8 cellular contexts compared by ENCODE assay signal in the genomic region with DNA sequence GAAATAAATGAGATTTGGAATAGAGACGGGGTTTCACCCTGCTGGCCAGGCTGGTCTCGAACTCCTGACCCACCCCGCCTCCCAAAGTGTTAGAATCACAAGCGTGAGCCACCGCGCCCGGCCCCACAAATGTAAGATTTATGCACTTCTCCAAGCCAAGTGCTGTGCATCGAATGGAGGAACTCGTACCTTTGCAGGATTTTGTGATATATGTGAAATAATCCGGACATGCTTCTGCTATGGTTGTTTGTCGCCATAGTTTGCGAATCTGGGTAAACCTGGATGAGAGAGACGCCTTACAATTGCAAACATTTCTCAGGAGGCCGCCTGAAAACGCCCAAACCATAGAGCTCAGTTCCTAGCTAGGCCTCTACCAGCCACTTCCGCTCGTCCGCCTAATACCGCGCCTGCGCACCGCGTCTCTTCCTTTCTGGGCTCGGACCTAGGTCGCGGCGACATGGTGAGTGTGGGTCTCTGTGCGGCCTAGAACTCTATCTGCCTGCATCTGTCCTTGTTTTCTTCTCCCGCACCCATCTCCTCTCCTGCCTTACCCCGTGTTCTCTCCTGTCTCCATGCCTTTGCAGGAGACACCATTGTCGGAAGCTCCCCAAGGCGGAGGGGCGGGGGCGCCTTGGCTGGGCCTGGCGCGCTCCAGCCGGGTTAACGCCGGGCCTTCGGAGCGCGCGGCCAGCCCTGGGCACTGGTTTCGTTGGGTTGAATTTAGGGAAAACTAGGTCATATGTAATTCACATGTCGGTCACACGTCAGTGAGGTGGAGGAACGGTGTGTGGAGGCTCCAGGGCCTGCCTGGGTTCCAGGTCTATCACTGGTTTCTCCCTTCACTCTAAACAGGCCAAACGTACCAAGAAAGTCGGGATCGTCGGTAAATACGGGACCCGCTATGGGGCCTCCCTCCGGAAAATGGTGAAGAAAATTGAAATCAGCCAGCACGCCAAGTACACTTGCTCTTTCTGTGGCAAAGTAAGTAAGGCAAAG. TPM values are rescaled to one million over a fixed set of nuclear protein-coding genes. Genes with fewer than 3 reads are reported as not detected.
DNase-seq lines count a peak whose midpoint lies in the region; ATAC-seq and TF ChIP-seq lines count a peak whose summit lies in the region.

A gene (plus strand): TSS at position 427 of the 996 bp plus-strand sequence. CDS start 31 bp downstream, at position 458.

- DNase-seq in GM13977 (ENCODE audit: low spot score), result peak; percentile 94
- DNase-seq in NCI-H1694 (lab: John Stamatoyannopoulos, UW), result peak; percentile 95
- DNase-seq in amniotic stem cell (lab: John Stamatoyannopoulos, UW), result peak; percentile 89
- peak; percentile 93 for DNase-seq in left ventricle myocardium inferior
- peak; percentile 74 for DNase-seq in progenitor cell of endocrine pancreas (ENCODE audit: low spot score, unreplicated experiment)
- DNase-seq in ureter (ENCODE audit: low spot score), result peak; percentile 95

- in situ Hi-C loops in GM13977 (cut with MboI; ENCODE audit: low pct_unique_long_range_greater_than_20kb, low sequenced_read_pairs, unreplicated experiment), result no loop called here

- H3K27me3 Mint-ChIP-seq in T-helper 1 cell treated with Interleukin-12 subunit alpha and Interleukin-12 subunit beta and Interleukin-4 antibody, amounts not matched to agents 30 μg/mL and 1 μg/mL, for 36 hours (ENCODE audit: low read depth), result no peaks in the 10 kb centered on the region
- no peaks in the 10 kb centered on the region for H3K27me3 Mint-ChIP-seq in progenitor cell of endocrine pancreas

- peak within 1 kb of the TSS; percentile 96 for H3K4me3 Mint-ChIP-seq in T-helper 1 cell treated with Interleukin-12 subunit alpha and Interleukin-12 subunit beta and Interleukin-4 antibody, amounts not matched to agents 30 μg/mL and 1 μg/mL, for 36 hours
- peak within 1 kb of the TSS; percentile 98 for H3K4me3 Mint-ChIP-seq in progenitor cell of endocrine pancreas (ENCODE audit: low read depth)

- H3K4me3 ChIP-seq in left ventricle myocardium inferior, result peak within 1 kb of the TSS; percentile 88

- TF ChIP-seq CTCF in GM13977 (IDR thresholded peaks at IDR 0.05; ENCODE audit: extremely low read depth, insufficient read depth, missing control alignments) (no peak), left ventricle myocardium inferior (IDR thresholded peaks at IDR 0.05; ENCODE audit: borderline replicate concordance) (no peak), progenitor cell of endocrine pancreas (IDR thresholded peaks at IDR 0.05; ENCODE audit: unreplicated experiment) (no peak)

- no peaks in the 10 kb centered on the region for H3K9me3 ChIP-seq in left ventricle myocardium inferior (replicated peaks)

- no peaks in the 10 kb centered on the region for H3K27me3 ChIP-seq in left ventricle myocardium inferior (ENCODE audit: low read depth)

- H3K27ac Mint-ChIP-seq in T-helper 1 cell treated with Interleukin-12 subunit alpha and Interleukin-12 subunit beta and Interleukin-4 antibody, amounts not matched to agents 30 μg/mL and 1 μg/mL, for 36 hours, result peak within 1 kb of the TSS; percentile 85
- H3K27ac Mint-ChIP-seq in progenitor cell of endocrine pancreas, result peak within 1 kb of the TSS; percentile 98

- H3K4me1 Mint-ChIP-seq in T-helper 1 cell treated with Interleukin-12 subunit alpha and Interleukin-12 subunit beta and Interleukin-4 antibody, amounts not matched to agents 30 μg/mL and 1 μg/mL, for 36 hours (ENCODE audit: low read depth), result peaks cover 50% of the 10 kb centered on the region
- H3K4me1 Mint-ChIP-seq in progenitor cell of endocrine pancreas (ENCODE audit: low read depth), result peaks cover 35% of the 10 kb centered on the region

- H3K27ac ChIP-seq in left ventricle myocardium inferior (replicated peaks), result peak within 1 kb of the TSS; percentile 90

- peak; percentile 79 for ATAC-seq in HG02884 (IDR thresholded peaks at IDR 0.05; ENCODE audit: unreplicated experiment)

- H3K4me1 ChIP-seq in left ventricle myocardium inferior, result peaks cover 61% of the 10 kb centered on the region

- no peaks in the 10 kb centered on the region for H3K9me3 Mint-ChIP-seq in T-helper 1 cell treated with Interleukin-12 subunit alpha and Interleukin-12 subunit beta and Interleukin-4 antibody, amounts not matched to agents 30 μg/mL and 1 μg/mL, for 36 hours
- no peaks in the 10 kb centered on the region for H3K9me3 Mint-ChIP-seq in progenitor cell of endocrine pancreas (ENCODE audit: low read depth)

- peaks cover 47% of the 10 kb centered on the region for H3K36me3 Mint-ChIP-seq in T-helper 1 cell treated with Interleukin-12 subunit alpha and Interleukin-12 subunit beta and Interleukin-4 antibody, amounts not matched to agents 30 μg/mL and 1 μg/mL, for 36 hours (ENCODE audit: low read depth)
- H3K36me3 Mint-ChIP-seq in progenitor cell of endocrine pancreas (ENCODE audit: insufficient read depth), result peaks cover 33% of the 10 kb centered on the region

- intact Hi-C loops in left ventricle myocardium inferior (cut with micrococcal nuclease), result no loop called here

- H3K36me3 ChIP-seq in left ventricle myocardium inferior, result peaks cover 42% of the 10 kb centered on the region

RNA-seq across cellular contexts. Expression of the gene that starts here (rescaled TPM):
- 1,816 TPM for total RNA-seq in left ventricle myocardium inferior
- 2,606 and 2,721 TPM in 2 replicates for total RNA-seq in progenitor cell of endocrine pancreas
- total RNA-seq in ureter, result 2,809 TPM

Comparison
In these comparisons a context has a peak if more than half of its experiments do, and no peak if none do; other contexts are left out.
1. Peak in every context shown above with its lines: DNase-seq, ATAC-seq, H3K4me3 ChIP-seq and H3K27ac ChIP-seq.